ENCODE assay signal across 28 cellular contexts in genomic region chr5:61168951-61169350, GRCh38.
"Had no signal": no experiment of that assay in that cellular context is flagged by ENCODE, and none has a peak within 500 bp of the region (broad histone marks: within the 10 kb centered on the region; RNA-seq: fewer than 3 reads in every experiment).

No MANE protein-coding gene starts in this region.

- H3K27ac ChIP-seq: neural progenitor cell, pancreas, psoas muscle, right lobe of liver, sigmoid colon, stomach, thoracic aorta, thyroid gland, tibial nerve, upper lobe of right lung, uterus had no signal

- H3K27me3 ChIP-seq: neural progenitor cell, pancreas, right lobe of liver, sigmoid colon, stomach, thyroid gland, tibial nerve, upper lobe of right lung, uterus had no signal

- H3K4me3 Mint-ChIP-seq: naive thymus-derived CD4-positive, alpha-beta T cell; natural killer cell; nephron; neural progenitor cell; stimulated activated effector memory CD8-positive, alpha-beta T cell treated with anti-CD3 and anti-CD28 coated beads, Interleukin-12 subunit alpha, Interleukin-12 subunit beta, amount 100 ng/mL, for 72 hours; stimulated activated naive B cell treated with anti-CD40 and anti-IgM and Interleukin-4, amounts not matched to agents 10 μg/mL and 1 μg/mL and 100 μg/mL, for 72 hours; stimulated activated naive CD8-positive, alpha-beta T cell treated with anti-CD3 and anti-CD28 coated beads, Interleukin-15, Interleukin-2, amounts not matched to agents 100 ng/mL and 50 ng/mL, for 24 hours; type B pancreatic cell had no signal

- H3K27me3 Mint-ChIP-seq: progenitor cell of endocrine pancreas; stimulated activated naive B cell treated with anti-CD40 and anti-IgM and Interleukin-4, amounts not matched to agents 10 μg/mL and 1 μg/mL and 100 μg/mL, for 72 hours; stimulated activated naive CD8-positive, alpha-beta T cell treated with anti-CD3 and anti-CD28 coated beads, Interleukin-15, Interleukin-2, amounts not matched to agents 100 ng/mL and 50 ng/mL, for 24 hours; type B pancreatic cell had no signal

- H3K36me3 Mint-ChIP-seq: natural killer cell; stimulated activated effector memory CD8-positive, alpha-beta T cell treated with anti-CD3 and anti-CD28 coated beads, Interleukin-12 subunit alpha, Interleukin-12 subunit beta, amount 100 ng/mL, for 72 hours; stimulated activated naive B cell treated with anti-CD40 and anti-IgM and Interleukin-4, amounts not matched to agents 10 μg/mL and 1 μg/mL and 100 μg/mL, for 72 hours had no signal

- H2AFZ ChIP-seq: neural progenitor cell had no signal

- ATAC-seq: naive thymus-derived CD4-positive, alpha-beta T cell; natural killer cell; pancreas; psoas muscle; right cardiac atrium; right lobe of liver; stimulated activated effector memory CD8-positive, alpha-beta T cell treated with anti-CD3 and anti-CD28 coated beads, Interleukin-12 subunit alpha, Interleukin-12 subunit beta, amount 100 ng/mL, for 72 hours; stimulated activated naive B cell treated with anti-CD40 and anti-IgM and Interleukin-4, amounts not matched to agents 10 μg/mL and 1 μg/mL and 100 μg/mL, for 72 hours; upper lobe of right lung had no signal

- H3K4me3 ChIP-seq: neural progenitor cell, pancreas, psoas muscle, right lobe of liver, sigmoid colon, stomach, thoracic aorta, thyroid gland, tibial nerve, upper lobe of right lung, uterus had no signal

- H3K36me3 ChIP-seq: neural progenitor cell, pancreas, right lobe of liver, sigmoid colon, stomach, thoracic aorta, thyroid gland, tibial nerve, upper lobe of right lung, uterus had no signal

- H3K27ac Mint-ChIP-seq: naive thymus-derived CD4-positive, alpha-beta T cell; natural killer cell; nephron; neural progenitor cell; progenitor cell of endocrine pancreas; stimulated activated effector memory CD8-positive, alpha-beta T cell treated with anti-CD3 and anti-CD28 coated beads, Interleukin-12 subunit alpha, Interleukin-12 subunit beta, amount 100 ng/mL, for 72 hours; stimulated activated naive B cell treated with anti-CD40 and anti-IgM and Interleukin-4, amounts not matched to agents 10 μg/mL and 1 μg/mL and 100 μg/mL, for 72 hours; stimulated activated naive CD8-positive, alpha-beta T cell treated with anti-CD3 and anti-CD28 coated beads, Interleukin-15, Interleukin-2, amounts not matched to agents 100 ng/mL and 50 ng/mL, for 24 hours; type B pancreatic cell had no signal

- H3K4me2 ChIP-seq: neural progenitor cell had no signal

- H3K9me3 Mint-ChIP-seq: natural killer cell; nephron; stimulated activated effector memory CD8-positive, alpha-beta T cell treated with anti-CD3 and anti-CD28 coated beads, Interleukin-12 subunit alpha, Interleukin-12 subunit beta, amount 100 ng/mL, for 72 hours; stimulated activated naive B cell treated with anti-CD40 and anti-IgM and Interleukin-4, amounts not matched to agents 10 μg/mL and 1 μg/mL and 100 μg/mL, for 72 hours; stimulated activated naive CD8-positive, alpha-beta T cell treated with anti-CD3 and anti-CD28 coated beads, Interleukin-15, Interleukin-2, amounts not matched to agents 100 ng/mL and 50 ng/mL, for 24 hours; type B pancreatic cell had no signal

- H3K9me3 ChIP-seq: pancreas, psoas muscle, right lobe of liver, sigmoid colon, stomach, thoracic aorta, thyroid gland, tibial nerve, upper lobe of right lung, uterus had no signal

- DNase-seq: naive thymus-derived CD4-positive, alpha-beta T cell; natural killer cell; occipital lobe; pancreas; posterior cingulate gyrus; psoas muscle; right cardiac atrium; right lobe of liver; sigmoid colon; small intestine; stimulated activated CD4-positive, alpha-beta T cell treated with anti-CD3 and anti-CD28 coated beads, Interleukin-15, amount 100 ng/mL, for 24 hours; stimulated activated CD4-positive, alpha-beta T cell treated with anti-CD3 and anti-CD28 coated beads, Interleukin-2, amount 100 ng/mL, for 24 hours; stimulated activated CD4-positive, alpha-beta T cell treated with anti-CD3 and anti-CD28 coated beads, Interleukin-2, amount 100 ng/mL, for 48 hours; stimulated activated CD4-positive, alpha-beta T cell treated with anti-CD3 and anti-CD28 coated beads, Interleukin-4, amount 100 ng/mL, for 24 hours; stimulated activated naive B cell treated with anti-CD40 and anti-IgM and Interleukin-4, amounts not matched to agents 10 μg/mL and 1 μg/mL and 100 μg/mL, for 72 hours; stimulated activated naive CD4-positive, alpha-beta T cell treated with Interleukin-2 at 50 U/mL for 16 hours; stomach; thyroid gland; upper lobe of right lung; uterus had no signal

- H3K9ac ChIP-seq: neural progenitor cell had no signal

- H3K4me1 ChIP-seq: neural progenitor cell, psoas muscle, sigmoid colon, thyroid gland, upper lobe of right lung, uterus had no signal
